Comparison of ENCODE assay signal across 26 cellular contexts in genomic region chr6:72733045-72733444, GRCh38.
DNase-seq lines count a peak whose midpoint lies in the region; ATAC-seq, FAIRE-seq and TF ChIP-seq lines count a peak whose summit lies in the region.
"Had no signal": no experiment of that assay in that cellular context is flagged by ENCODE, and none has a peak within 500 bp of the region (broad histone marks: within the 10 kb centered on the region; RNA-seq: fewer than 3 reads in every experiment).

No MANE protein-coding gene starts in this region.

- SMC1A ChIA-PET in GM12878 (lab: Charles Lee; ENCODE audit: uncharacterized antibody, unreplicated experiment): interaction anchor here (1.1 kb wide), 1 partner anchor 36 kb away, joined by 3 read pairs; no protein-coding TSS in a partner anchor

- H3K36me3 Mint-ChIP-seq in type B pancreatic cell: no peaks in the 10 kb centered on the region

- H3K4me3 ChIP-seq in BLaER1 treated with 17β-estradiol and CSF1 and Interleukin-3, amounts not matched to agents 10 nM and 100 nM: no peak overlapping the region
- no peak overlapping the region for H3K4me3 ChIP-seq in GM12878
- H3K4me3 ChIP-seq: A549, esophagus squamous epithelium, gastroesophageal sphincter, mucosa of descending colon, sigmoid colon had no signal

- FAIRE-seq in GM12878 (lab: Jason Lieb, UNC): no peak
- FAIRE-seq: A549, colon, islet of Langerhans had no signal

- H3K4me2 ChIP-seq in BLaER1 treated with 17β-estradiol and CSF1 and Interleukin-3, amounts not matched to agents 10 nM and 100 nM: peak overlapping the region in 7 of 11 experiments; percentile 4 to 71 (median 39); a peak in 10 of 22 replicates
- H3K4me2 ChIP-seq in GM12878 (ENCODE audit: control insufficient read depth, insufficient read depth): no peak overlapping the region
- H3K4me2 ChIP-seq: A549 had no signal

- H3K9me3 ChIP-seq in BLaER1 treated with 17β-estradiol and CSF1 and Interleukin-3, amounts not matched to agents 10 nM and 100 nM (replicated peaks in 1 of 11): peaks cover 13 to 77% (median 58%) of the 10 kb centered on the region in 11 experiments
- peaks cover 3% of the 10 kb centered on the region; the same call in 2 of the 3 replicates for H3K9me3 ChIP-seq in GM12878 (replicated peaks; ENCODE audit: control insufficient read depth, insufficient read depth, low read length)
- H3K9me3 ChIP-seq: A549, esophagus squamous epithelium, mucosa of descending colon had no signal

- TF ChIP-seq EP300 in GM12878 (IDR thresholded peaks at IDR 0.05; ENCODE audit: borderline replicate concordance in 1 of 2, control insufficient read depth in 1 of 2, low read depth in 2 of 2, low read length in 2 of 2): no peak

- ATAC-seq in GM12878 (peak; percentile 72), GM19467 (IDR thresholded peaks at IDR 0.05; ENCODE audit: unreplicated experiment) (no peak)
- ATAC-seq: A549; effector memory CD8-positive, alpha-beta T cell; gastroesophageal sphincter; mucosa of descending colon had no signal

- peaks cover 0 to 62% (median 28%) of the 10 kb centered on the region in 11 experiments; a peak in 18 of 22 replicates for H3K36me3 ChIP-seq in BLaER1 treated with 17β-estradiol and CSF1 and Interleukin-3, amounts not matched to agents 10 nM and 100 nM
- no peaks in the 10 kb centered on the region for H3K36me3 ChIP-seq in GM12878 (ENCODE audit: control insufficient read depth in 2 of 2, insufficient read depth in 2 of 2, low read length in 1 of 2)
- H3K36me3 ChIP-seq: brain microvascular endothelial cell, esophagus squamous epithelium, gastroesophageal sphincter, sigmoid colon had no signal

- no peak overlapping the region for H3K9ac ChIP-seq in BLaER1 treated with 17β-estradiol and CSF1 and Interleukin-3, amounts not matched to agents 10 nM and 100 nM
- no peak overlapping the region for H3K9ac ChIP-seq in GM12878 (ENCODE audit: control insufficient read depth, insufficient read depth, low read length)

- no peaks in the 10 kb centered on the region for H3K4me1 Mint-ChIP-seq in type B pancreatic cell (ENCODE audit: unreplicated experiment)
- H3K4me1 Mint-ChIP-seq: activated CD4-positive, alpha-beta memory T cell treated with anti-CD3 and anti-CD28 coated beads, Interleukin-2, amount 10 ng/mL, durations not matched to agents 7 days and 5 days; neural crest cell had no signal

- peaks cover 0 to 20% (median 17%) of the 10 kb centered on the region in 10 experiments; a peak in 12 of 20 replicates for H3K4me1 ChIP-seq in BLaER1 treated with 17β-estradiol and CSF1 and Interleukin-3, amounts not matched to agents 10 nM and 100 nM
- H3K4me1 ChIP-seq in GM12878 (ENCODE audit: control insufficient read depth, insufficient read depth, low read length): peaks cover 13% of the 10 kb centered on the region
- H3K4me1 ChIP-seq: A549, esophagus squamous epithelium, gastroesophageal sphincter, sigmoid colon had no signal

- CTCF ChIA-PET in GM12878 (lab: Yijun Ruan, JAX): interaction anchor here (2.1 kb wide), 1 partner anchor 10 kb away, joined by 6 read pairs; no protein-coding TSS in a partner anchor

- peaks cover 0 to 5% (median 0%) of the 10 kb centered on the region in 11 experiments; a peak in 3 of 22 replicates for H4K20me1 ChIP-seq in BLaER1 treated with 17β-estradiol and CSF1 and Interleukin-3, amounts not matched to agents 10 nM and 100 nM
- no peaks in the 10 kb centered on the region for H4K20me1 ChIP-seq in GM12878 (ENCODE audit: control insufficient read depth, insufficient read depth)

- no peak overlapping the region for H3K27ac ChIP-seq in BLaER1 treated with 17β-estradiol and CSF1 and Interleukin-3, amounts not matched to agents 10 nM and 100 nM
- peak overlapping the region; percentile 22; the same call in 1 of the 2 replicates for H3K27ac ChIP-seq in GM12878 (ENCODE audit: control insufficient read depth, insufficient read depth)
- H3K27ac ChIP-seq: A549, brain microvascular endothelial cell, esophagus squamous epithelium, gastroesophageal sphincter, sigmoid colon had no signal

- TF ChIP-seq CTCF in GM12878 (IDR thresholded peaks at IDR 0.05 in 2 of 3, conservative IDR thresholded peaks at IDR 0.05 in 1 of 3; ENCODE audit: control insufficient read depth in 2 of 3, extremely low read depth in 1 of 3, insufficient read depth in 1 of 3, low read depth in 3 of 3, low read length in 3 of 3) (no peak), type B pancreatic cell (conservative IDR thresholded peaks at IDR 0.05) (no peak)

- no peak overlapping the region for H3K27ac Mint-ChIP-seq in type B pancreatic cell
- H3K27ac Mint-ChIP-seq: activated CD4-positive, alpha-beta memory T cell treated with anti-CD3 and anti-CD28 coated beads, Interleukin-2, amount 10 ng/mL, durations not matched to agents 7 days and 5 days; effector memory CD8-positive, alpha-beta T cell had no signal

- H3K79me2 ChIP-seq in GM12878 (ENCODE audit: control insufficient read depth, insufficient read depth, low read length): no peaks in the 10 kb centered on the region; the same call in 1 of the 2 replicates

- RAD21 ChIA-PET in GM12878 (lab: Charles Lee; ENCODE audit: unreplicated experiment): no interaction called here

- TF ChIP-seq POLR2A in GM12878 (IDR thresholded peaks at IDR 0.05; ENCODE audit: low read depth, low read length): no peak

- no peaks in the 10 kb centered on the region for H3K27me3 Mint-ChIP-seq in type B pancreatic cell
- H3K27me3 Mint-ChIP-seq: activated CD4-positive, alpha-beta memory T cell treated with anti-CD3 and anti-CD28 coated beads, Interleukin-2, amount 10 ng/mL, durations not matched to agents 7 days and 5 days; effector memory CD8-positive, alpha-beta T cell had no signal

- peak; percentile 40 for DNase-seq in HCEC 1CT
- peak; percentile 30 to 77 for DNase-seq in NOMO-1 (lab: John Stamatoyannopoulos, UW; ENCODE audit: unreplicated experiment in 2 of 2)
- no peak for DNase-seq in GM12878 (ENCODE audit: low read depth, low spot score)
- DNase-seq in type B pancreatic cell (ENCODE audit: extremely low spot score, unreplicated experiment): no peak
- DNase-seq in NCI-H526 treated with DMSO at 0.1 percent for 48 hours (lab: John Stamatoyannopoulos, UW): no peak
- DNase-seq in NCI-H1694 (lab: John Stamatoyannopoulos, UW): no peak
- DNase-seq: activated CD4-positive, alpha-beta memory T cell treated with anti-CD3 and anti-CD28 coated beads, Interleukin-2, amount 10 ng/mL, durations not matched to agents 7 days and 5 days; activated gamma-delta T cell treated with Interleukin-2 at 50 U/mL for 16 hours; brain microvascular endothelial cell; C1 segment of cervical spinal cord; effector memory CD8-positive, alpha-beta T cell; esophagus squamous epithelium; KBM-7; mucosa of descending colon; NCI-H1092 treated with DMSO at 0.1 percent for 48 hours; NCI-H2029 treated with DMSO at 0.1 percent for 48 hours; NCI-H446; sigmoid colon; SW 1271 had no signal

- no peaks in the 10 kb centered on the region for H3K27me3 ChIP-seq in BLaER1 treated with 17β-estradiol and CSF1 and Interleukin-3, amounts not matched to agents 10 nM and 100 nM
- H3K27me3 ChIP-seq in GM12878 (replicated peaks in 1 of 2; ENCODE audit: control insufficient read depth in 2 of 2, insufficient read depth in 2 of 2, low read length in 1 of 2): no peaks in the 10 kb centered on the region
- H3K27me3 ChIP-seq: brain microvascular endothelial cell, esophagus squamous epithelium, gastroesophageal sphincter, sigmoid colon had no signal

- H3K9me3 Mint-ChIP-seq in type B pancreatic cell: no peaks in the 10 kb centered on the region
- H3K9me3 Mint-ChIP-seq: effector memory CD8-positive, alpha-beta T cell; neural crest cell had no signal

- intact Hi-C loops in GM12878 (cut with micrococcal nuclease; ENCODE audit: unreplicated experiment): no loop called here

- no TSS peak for BruUV-seq in GM12878 (replicated peaks; lab: Mats Ljungman, UMichigan)

- H2AFZ ChIP-seq in GM12878 (ENCODE audit: control insufficient read depth, low read depth, low read length): peak overlapping the region; percentile 26; the same call in 1 of the 2 replicates

- no peak overlapping the region for H3K4me3 Mint-ChIP-seq in type B pancreatic cell
- H3K4me3 Mint-ChIP-seq: activated CD4-positive, alpha-beta memory T cell treated with anti-CD3 and anti-CD28 coated beads, Interleukin-2, amount 10 ng/mL, durations not matched to agents 7 days and 5 days; effector memory CD8-positive, alpha-beta T cell; neural crest cell had no signal

- POLR2A ChIA-PET in GM12878 (lab: Charles Lee): interaction anchor here (1.0 kb wide), 1 partner anchor 11 kb away, joined by 3 read pairs; no protein-coding TSS in a partner anchor

- WGBS in GM12878 (ENCODE audit: insufficient coverage, insufficient replicate concordance, low lambda C conversion rate, missing lambda C conversion rate): 49% methylated on average over 2 of the region's 2 CpGs

- in situ Hi-C loops in GM12878 (cut with MboI): no loop called here

- TF ChIP-seq RAD21 in GM12878 (IDR thresholded peaks at IDR 0.05; ENCODE audit: insufficient read depth, low read depth, low read length): no peak

TF ChIP-seq in GM12878, 131 proteins besides CTCF, POLR2A, EP300 and RAD21:
- TF ChIP-seq ZNF207 (IDR thresholded peaks at IDR 0.05; ENCODE audit: borderline replicate concordance) (no peak), RFX5 (IDR thresholded peaks at IDR 0.05; ENCODE audit: low read depth, low read length) (no peak), NBN (IDR thresholded peaks at IDR 0.05) (0 out of 2 replicates have a peak, but pooled peaks have one; percentile 34), IKZF2 (IDR thresholded peaks at IDR 0.05) (peak in 1 of 2 experiments; percentile 36; a peak in 1 of 4 replicates), SPI1 (IDR thresholded peaks at IDR 0.05; ENCODE audit: borderline replicate concordance, insufficient read depth, low read depth, low read length) (peak; percentile 57; the same call in 1 of the 2 replicates)

Comparison
In these comparisons a context has a peak if more than half of its experiments do, and no peak if none do; other contexts are left out.
1. DNase-seq: peak in HCEC 1CT (single experiment) and NOMO-1 (2 of 2); none in GM12878 (single experiment), type B pancreatic cell (single experiment), NCI-H526 treated with DMSO at 0.1 percent for 48 hours (single experiment) and NCI-H1694 (single experiment).